Comparison of ENCODE assay signal across 2 cellular contexts in the genomic region with DNA sequence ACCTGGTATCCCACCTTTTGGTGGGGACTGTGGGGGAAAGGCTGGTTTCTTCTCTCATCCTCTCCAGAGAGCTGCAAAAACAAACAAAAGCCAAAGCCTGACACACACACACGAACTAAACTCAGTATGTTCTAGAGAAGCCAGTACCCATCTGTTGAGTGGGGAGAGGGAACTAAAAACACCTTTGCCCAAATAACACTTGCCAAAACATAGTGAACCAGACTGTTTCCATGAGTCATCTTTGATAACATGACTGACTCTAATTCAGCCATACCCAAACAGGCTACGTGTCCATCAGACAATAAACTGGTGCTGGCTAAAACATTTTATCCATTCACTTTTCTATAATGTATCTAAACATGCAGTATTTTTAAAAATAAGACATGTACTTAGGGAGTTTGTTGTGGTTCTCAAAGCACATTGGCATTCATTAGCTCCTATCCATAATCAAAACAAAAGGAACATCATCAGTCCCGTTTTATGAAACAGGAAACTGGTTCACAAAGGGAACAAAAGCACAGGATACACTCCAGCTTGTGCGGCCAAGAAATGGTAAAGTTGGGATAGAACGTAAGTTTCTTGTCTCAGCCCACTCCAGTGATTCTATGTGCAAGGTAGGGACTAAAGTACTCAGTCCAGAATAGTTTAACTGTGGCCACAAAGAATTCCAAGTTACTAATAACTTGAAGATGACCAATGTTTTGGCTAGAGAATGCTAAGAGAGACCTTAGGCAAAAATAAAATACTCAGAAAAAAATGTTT.
TF ChIP-seq lines count a peak whose summit lies in the region.

No MANE protein-coding gene starts in this region.

TF ChIP-seq in IMR-90, 13 proteins besides CTCF, POLR2A, EP300 and RAD21:
- TF ChIP-seq MAFK (IDR thresholded peaks at IDR 0.05; ENCODE audit: low read depth, low read length) (no peak), FOS (IDR thresholded peaks at IDR 0.05; ENCODE audit: low read depth, low read length) (no peak), BHLHE40 (IDR thresholded peaks at IDR 0.05; ENCODE audit: low read depth, low read length) (no peak), RFX5 (IDR thresholded peaks at IDR 0.05; ENCODE audit: low read depth, low read length) (no peak), CEBPB (IDR thresholded peaks at IDR 0.05; ENCODE audit: low read depth, low read length) (no peak), RCOR1 (IDR thresholded peaks at IDR 0.05; ENCODE audit: insufficient replicate concordance, low read length) (no peak), NFE2L2 (IDR thresholded peaks at IDR 0.05; ENCODE audit: low read depth, low read length) (no peak), CHD1 (IDR thresholded peaks at IDR 0.05; ENCODE audit: low read depth, low read length) (no peak), SMC3 (IDR thresholded peaks at IDR 0.05; ENCODE audit: low read depth, low read length) (no peak), MXI1 (IDR thresholded peaks at IDR 0.05; ENCODE audit: borderline replicate concordance, low read depth, low read length) (no peak), MAZ (IDR thresholded peaks at IDR 0.05; ENCODE audit: borderline replicate concordance, low read depth, low read length) (no peak)
- TF ChIP-seq, protein P1, sequence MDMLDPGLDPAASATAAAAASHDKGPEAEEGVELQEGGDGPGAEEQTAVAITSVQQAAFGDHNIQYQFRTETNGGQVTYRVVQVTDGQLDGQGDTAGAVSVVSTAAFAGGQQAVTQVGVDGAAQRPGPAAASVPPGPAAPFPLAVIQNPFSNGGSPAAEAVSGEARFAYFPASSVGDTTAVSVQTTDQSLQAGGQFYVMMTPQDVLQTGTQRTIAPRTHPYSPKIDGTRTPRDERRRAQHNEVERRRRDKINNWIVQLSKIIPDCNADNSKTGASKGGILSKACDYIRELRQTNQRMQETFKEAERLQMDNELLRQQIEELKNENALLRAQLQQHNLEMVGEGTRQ (IDR thresholded peaks at IDR 0.05; ENCODE audit: low read depth, low read length), result no peak
- TF ChIP-seq, protein P2, sequence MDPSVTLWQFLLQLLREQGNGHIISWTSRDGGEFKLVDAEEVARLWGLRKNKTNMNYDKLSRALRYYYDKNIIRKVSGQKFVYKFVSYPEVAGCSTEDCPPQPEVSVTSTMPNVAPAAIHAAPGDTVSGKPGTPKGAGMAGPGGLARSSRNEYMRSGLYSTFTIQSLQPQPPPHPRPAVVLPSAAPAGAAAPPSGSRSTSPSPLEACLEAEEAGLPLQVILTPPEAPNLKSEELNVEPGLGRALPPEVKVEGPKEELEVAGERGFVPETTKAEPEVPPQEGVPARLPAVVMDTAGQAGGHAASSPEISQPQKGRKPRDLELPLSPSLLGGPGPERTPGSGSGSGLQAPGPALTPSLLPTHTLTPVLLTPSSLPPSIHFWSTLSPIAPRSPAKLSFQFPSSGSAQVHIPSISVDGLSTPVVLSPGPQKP (IDR thresholded peaks at IDR 0.05; ENCODE audit: borderline replicate concordance, low read depth, low read length), result no peak

TF ChIP-seq in GM23338, 12 proteins besides CTCF, POLR2A, EP300 and RAD21:
- TF ChIP-seq, protein P3, sequence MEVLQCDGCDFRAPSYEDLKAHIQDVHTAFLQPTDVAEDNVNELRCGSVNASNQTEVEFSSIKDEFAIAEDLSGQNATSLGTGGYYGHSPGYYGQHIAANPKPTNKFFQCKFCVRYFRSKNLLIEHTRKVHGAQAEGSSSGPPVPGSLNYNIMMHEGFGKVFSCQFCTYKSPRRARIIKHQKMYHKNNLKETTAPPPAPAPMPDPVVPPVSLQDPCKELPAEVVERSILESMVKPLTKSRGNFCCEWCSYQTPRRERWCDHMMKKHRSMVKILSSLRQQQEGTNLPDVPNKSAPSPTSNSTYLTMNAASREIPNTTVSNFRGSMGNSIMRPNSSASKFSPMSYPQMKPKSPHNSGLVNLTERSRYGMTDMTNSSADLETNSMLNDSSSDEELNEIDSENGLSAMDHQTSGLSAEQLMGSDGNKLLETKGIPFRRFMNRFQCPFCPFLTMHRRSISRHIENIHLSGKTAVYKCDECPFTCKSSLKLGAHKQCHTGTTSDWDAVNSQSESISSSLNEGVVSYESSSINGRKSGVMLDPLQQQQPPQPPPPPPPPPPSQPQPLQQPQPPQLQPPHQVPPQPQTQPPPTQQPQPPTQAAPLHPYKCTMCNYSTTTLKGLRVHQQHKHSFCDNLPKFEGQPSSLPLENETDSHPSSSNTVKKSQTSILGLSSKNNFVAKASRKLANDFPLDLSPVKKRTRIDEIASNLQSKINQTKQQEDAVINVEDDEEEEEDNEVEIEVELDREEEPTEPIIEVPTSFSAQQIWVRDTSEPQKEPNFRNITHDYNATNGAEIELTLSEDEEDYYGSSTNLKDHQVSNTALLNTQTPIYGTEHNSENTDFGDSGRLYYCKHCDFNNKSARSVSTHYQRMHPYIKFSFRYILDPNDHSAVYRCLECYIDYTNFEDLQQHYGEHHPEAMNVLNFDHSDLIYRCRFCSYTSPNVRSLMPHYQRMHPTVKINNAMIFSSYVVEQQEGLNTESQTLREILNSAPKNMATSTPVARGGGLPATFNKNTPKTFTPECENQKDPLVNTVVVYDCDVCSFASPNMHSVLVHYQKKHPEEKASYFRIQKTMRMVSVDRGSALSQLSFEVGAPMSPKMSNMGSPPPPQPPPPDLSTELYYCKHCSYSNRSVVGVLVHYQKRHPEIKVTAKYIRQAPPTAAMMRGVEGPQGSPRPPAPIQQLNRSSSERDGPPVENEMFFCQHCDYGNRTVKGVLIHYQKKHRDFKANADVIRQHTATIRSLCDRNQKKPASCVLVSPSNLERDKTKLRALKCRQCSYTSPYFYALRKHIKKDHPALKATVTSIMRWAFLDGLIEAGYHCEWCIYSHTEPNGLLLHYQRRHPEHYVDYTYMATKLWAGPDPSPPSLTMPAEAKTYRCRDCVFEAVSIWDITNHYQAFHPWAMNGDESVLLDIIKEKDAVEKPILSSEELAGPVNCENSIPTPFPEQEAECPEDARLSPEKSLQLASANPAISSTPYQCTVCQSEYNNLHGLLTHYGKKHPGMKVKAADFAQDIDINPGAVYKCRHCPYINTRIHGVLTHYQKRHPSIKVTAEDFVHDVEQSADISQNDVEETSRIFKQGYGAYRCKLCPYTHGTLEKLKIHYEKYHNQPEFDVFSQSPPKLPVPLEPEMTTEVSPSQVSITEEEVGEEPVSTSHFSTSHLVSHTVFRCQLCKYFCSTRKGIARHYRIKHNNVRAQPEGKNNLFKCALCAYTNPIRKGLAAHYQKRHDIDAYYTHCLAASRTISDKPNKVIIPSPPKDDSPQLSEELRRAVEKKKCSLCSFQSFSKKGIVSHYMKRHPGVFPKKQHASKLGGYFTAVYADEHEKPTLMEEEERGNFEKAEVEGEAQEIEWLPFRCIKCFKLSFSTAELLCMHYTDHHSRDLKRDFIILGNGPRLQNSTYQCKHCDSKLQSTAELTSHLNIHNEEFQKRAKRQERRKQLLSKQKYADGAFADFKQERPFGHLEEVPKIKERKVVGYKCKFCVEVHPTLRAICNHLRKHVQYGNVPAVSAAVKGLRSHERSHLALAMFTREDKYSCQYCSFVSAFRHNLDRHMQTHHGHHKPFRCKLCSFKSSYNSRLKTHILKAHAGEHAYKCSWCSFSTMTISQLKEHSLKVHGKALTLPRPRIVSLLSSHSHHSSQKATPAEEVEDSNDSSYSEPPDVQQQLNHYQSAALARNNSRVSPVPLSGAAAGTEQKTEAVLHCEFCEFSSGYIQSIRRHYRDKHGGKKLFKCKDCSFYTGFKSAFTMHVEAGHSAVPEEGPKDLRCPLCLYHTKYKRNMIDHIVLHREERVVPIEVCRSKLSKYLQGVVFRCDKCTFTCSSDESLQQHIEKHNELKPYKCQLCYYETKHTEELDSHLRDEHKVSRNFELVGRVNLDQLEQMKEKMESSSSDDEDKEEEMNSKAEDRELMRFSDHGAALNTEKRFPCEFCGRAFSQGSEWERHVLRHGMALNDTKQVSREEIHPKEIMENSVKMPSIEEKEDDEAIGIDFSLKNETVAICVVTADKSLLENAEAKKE (CRISPR knock-in tag; IDR thresholded peaks at IDR 0.05), result no peak
